In the genomic region with DNA sequence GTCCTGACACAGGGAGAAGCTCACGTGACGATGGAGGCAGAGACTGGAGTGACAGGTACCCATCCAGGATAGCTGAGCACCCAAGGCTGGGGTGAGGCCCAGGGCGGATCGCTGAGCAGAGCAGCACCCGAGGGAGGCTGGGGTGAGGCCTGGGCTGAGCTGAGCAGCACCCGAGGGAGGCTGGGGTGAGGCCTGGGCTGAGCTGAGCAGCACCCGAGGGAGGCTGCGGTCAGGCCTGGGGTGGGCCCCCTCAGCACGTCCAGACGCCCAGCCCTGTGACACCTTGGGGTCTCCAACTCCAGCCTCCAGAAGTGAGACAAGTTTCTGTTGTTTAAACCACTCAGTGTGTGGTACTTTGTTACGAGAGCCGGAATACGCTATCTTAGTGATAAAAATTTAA, we compare ENCODE assay signal across 20 cellular contexts.
DNase-seq lines count a peak whose midpoint lies in the region; ATAC-seq, FAIRE-seq and TF ChIP-seq lines count a peak whose summit lies in the region.
"Had no signal": no experiment of that assay in that cellular context is flagged by ENCODE, and none has a peak within 500 bp of the region (broad histone marks: within the 10 kb centered on the region; RNA-seq: fewer than 3 reads in every experiment).

No MANE protein-coding gene starts in this region.

- TF ChIP-seq RAD21 in A549 (conservative IDR thresholded peaks at IDR 0.05 in 1 of 2, IDR thresholded peaks at IDR 0.05 in 1 of 2): no peak

- H3K4me1 ChIP-seq in A549: peaks cover 49% of the 10 kb centered on the region
- peaks cover 30 to 66% of the 10 kb centered on the region in 2 donors for H3K4me1 ChIP-seq in thoracic aorta (ENCODE audit: control insufficient read depth in 1 of 2, low read depth in 2 of 2)
- H3K4me1 ChIP-seq in pancreas: no peaks in the 10 kb centered on the region

- peaks cover 21% of the 10 kb centered on the region for H3K36me3 Mint-ChIP-seq in mesothelial cell of epicardium

- H3K4me1 Mint-ChIP-seq in mesothelial cell of epicardium: peaks cover 77% of the 10 kb centered on the region
- H3K4me1 Mint-ChIP-seq: CD4-positive, CD25-positive, alpha-beta regulatory T cell had no signal

- H3K4me2 ChIP-seq in A549: peak overlapping the region; percentile 31; the same call in 2 of the 3 replicates
- H3K4me2 ChIP-seq: KMS-11, PC-9 had no signal

- 93% methylated on average over 9 of the region's 13 CpGs for WGBS in A549 (ENCODE audit: missing lambda C conversion rate)
- WGBS in pancreas, 2 donors: 85 to 88% methylated on average over 13 of the region's 13 CpGs

- no peak for FAIRE-seq in A549 (lab: Jason Lieb, UNC)
- FAIRE-seq in bronchial epithelial cell (lab: Jason Lieb, UNC): peak; percentile 28
- FAIRE-seq in pancreas (lab: Jason Lieb, UNC): no peak

- DNase-seq in A549 (ENCODE audit: low read depth in 1 of 2, low spot score in 1 of 2) (no peak), bronchial epithelial cell (ENCODE audit: low read depth) (no peak), mesothelial cell of epicardium (ENCODE audit: low spot score in 2 of 2, unreplicated experiment in 2 of 2) (no peak), thoracic aorta (ENCODE audit: low spot score) (no peak), pancreas (no peak), RWPE1 (ENCODE audit: low spot score) (no peak), NOMO-1 treated with DMSO at 0.1 percent for 48 hours (lab: John Stamatoyannopoulos, UW; ENCODE audit: unreplicated experiment) (no peak)
- DNase-seq: BE2C; CD4-positive, CD25-positive, alpha-beta regulatory T cell; COR-L47; DMS 273 treated with DMSO at 0.1 percent for 48 hours; DND-41; H7; NCI-H1417; NCI-H187; NCI-H2107; NCI-H2227 treated with DMSO at 0.1 percent for 48 hours; NCI-H510A treated with DMSO at 0.1 percent for 48 hours; PC-9 had no signal

- no peaks in the 10 kb centered on the region for H3K27me3 ChIP-seq in bronchial epithelial cell (ENCODE audit: control insufficient read depth, insufficient read depth, low read length)
- H3K27me3 ChIP-seq in thoracic aorta (replicated peaks; ENCODE audit: insufficient read depth): no peaks in the 10 kb centered on the region
- H3K27me3 ChIP-seq in pancreas: no peaks in the 10 kb centered on the region
- H3K27me3 ChIP-seq: BE2C had no signal

- no peak; a peak in 1 of 6 replicates for ATAC-seq in A549
- no peak for ATAC-seq in thoracic aorta (ENCODE audit: insufficient number of reproducible peaks, low FRiP score, low read depth)
- ATAC-seq in pancreas: no peak

- TF ChIP-seq POLR2A in A549 (IDR thresholded peaks at IDR 0.05; ENCODE audit: low read length): no peak

- H3K4me3 ChIP-seq in A549 (no peak overlapping the region), bronchial epithelial cell (ENCODE audit: low read depth, low read length) (no peak overlapping the region), thoracic aorta (no peak overlapping the region), pancreas (no peak overlapping the region)
- H3K4me3 ChIP-seq: PC-9 had no signal

- H3K9me3 Mint-ChIP-seq in mesothelial cell of epicardium: peaks cover 8% of the 10 kb centered on the region
- H3K9me3 Mint-ChIP-seq: CD4-positive, CD25-positive, alpha-beta regulatory T cell had no signal

- peak overlapping the region; percentile 96 for H3K27ac Mint-ChIP-seq in mesothelial cell of epicardium

- no peak for TF ChIP-seq CTCF in A549 (IDR thresholded peaks at IDR 0.05)
- TF ChIP-seq CTCF in bronchial epithelial cell (IDR thresholded peaks at IDR 0.05; ENCODE audit: insufficient read depth, low read length, severe bottlenecking): no peak
- TF ChIP-seq CTCF in mesothelial cell of epicardium (IDR thresholded peaks at IDR 0.05; ENCODE audit: unreplicated experiment): no peak
- no peak for TF ChIP-seq CTCF in thoracic aorta (IDR thresholded peaks at IDR 0.05)
- TF ChIP-seq CTCF in pancreas (IDR thresholded peaks at IDR 0.05): no peak
- no peak for TF ChIP-seq CTCF in RWPE1 (conservative IDR thresholded peaks at IDR 0.05; ENCODE audit: low read depth)

- POLR2A ChIA-PET in A549 (lab: Yijun Ruan, JAX): no interaction called here
- POLR2A ChIA-PET in RWPE1 (lab: Yijun Ruan, JAX; ENCODE audit: low non-redundant PET): no interaction called here

- intact Hi-C loops in pancreas (cut with DNase I): no loop called here

- no peak for TF ChIP-seq EP300 in A549 (IDR thresholded peaks at IDR 0.05)

- peaks cover 6% of the 10 kb centered on the region; the same call in 1 of the 3 replicates for H3K9me3 ChIP-seq in A549
- no peaks in the 10 kb centered on the region for H3K9me3 ChIP-seq in thoracic aorta
- no peaks in the 10 kb centered on the region for H3K9me3 ChIP-seq in pancreas
- H3K9me3 ChIP-seq: BE2C had no signal

- no peaks in the 10 kb centered on the region for H3K27me3 Mint-ChIP-seq in mesothelial cell of epicardium (ENCODE audit: low read depth)
- H3K27me3 Mint-ChIP-seq: CD4-positive, CD25-positive, alpha-beta regulatory T cell had no signal

- H3K36me3 ChIP-seq in bronchial epithelial cell (ENCODE audit: control insufficient read depth, insufficient read depth, low read length) (no peaks in the 10 kb centered on the region), thoracic aorta (no peaks in the 10 kb centered on the region), pancreas (peaks cover 0 to 16% (median 0%) of the 10 kb centered on the region in 3 donors)
- H3K36me3 ChIP-seq: BE2C had no signal

- H3K27ac ChIP-seq in A549 (peak overlapping the region; percentile 76 to 81; a peak in 5 of 6 replicates), thoracic aorta (peak overlapping the region; percentile 84), pancreas (no peak overlapping the region), RWPE1 (no peak overlapping the region)
- H3K27ac ChIP-seq: KMS-11, PC-9 had no signal

- CTCF ChIA-PET in A549 (lab: Yijun Ruan, JAX): interaction anchor here (0.9 to 1.6 kb wide), 2 partner anchors 14 to 23 kb away, joined by 3 read pairs; no protein-coding TSS in a partner anchor
- CTCF ChIA-PET in RWPE1 (lab: Yijun Ruan, JAX): no interaction called here

- H3K4me3 Mint-ChIP-seq in mesothelial cell of epicardium: no peak overlapping the region
- H3K4me3 Mint-ChIP-seq: CD4-positive, CD25-positive, alpha-beta regulatory T cell had no signal

TF ChIP-seq in A549, 52 proteins besides CTCF, POLR2A, EP300 and RAD21:
- no peak for TF ChIP-seq MYC (IDR thresholded peaks at IDR 0.05; ENCODE audit: borderline replicate concordance, low read length)
- no peak for TF ChIP-seq TP53 (CRISPR knock-in tag; IDR thresholded peaks at IDR 0.05)
- TF ChIP-seq FOXS1 (CRISPR knock-in tag; IDR thresholded peaks at IDR 0.05): no peak
- TF ChIP-seq, protein P1, sequence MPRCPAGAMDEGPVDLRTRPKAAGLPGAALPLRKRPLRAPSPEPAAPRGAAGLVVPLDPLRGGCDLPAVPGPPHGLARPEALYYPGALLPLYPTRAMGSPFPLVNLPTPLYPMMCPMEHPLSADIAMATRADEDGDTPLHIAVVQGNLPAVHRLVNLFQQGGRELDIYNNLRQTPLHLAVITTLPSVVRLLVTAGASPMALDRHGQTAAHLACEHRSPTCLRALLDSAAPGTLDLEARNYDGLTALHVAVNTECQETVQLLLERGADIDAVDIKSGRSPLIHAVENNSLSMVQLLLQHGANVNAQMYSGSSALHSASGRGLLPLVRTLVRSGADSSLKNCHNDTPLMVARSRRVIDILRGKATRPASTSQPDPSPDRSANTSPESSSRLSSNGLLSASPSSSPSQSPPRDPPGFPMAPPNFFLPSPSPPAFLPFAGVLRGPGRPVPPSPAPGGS (IDR thresholded peaks at IDR 0.05): no peak
- TF ChIP-seq RCOR1 (IDR thresholded peaks at IDR 0.05; ENCODE audit: low read depth, low read length): no peak
- TF ChIP-seq CHD4 (IDR thresholded peaks at IDR 0.05; ENCODE audit: borderline replicate concordance): no peak
- no peak for TF ChIP-seq MAZ (IDR thresholded peaks at IDR 0.05; ENCODE audit: borderline replicate concordance, low read depth, low read length)
- TF ChIP-seq, protein P2, sequence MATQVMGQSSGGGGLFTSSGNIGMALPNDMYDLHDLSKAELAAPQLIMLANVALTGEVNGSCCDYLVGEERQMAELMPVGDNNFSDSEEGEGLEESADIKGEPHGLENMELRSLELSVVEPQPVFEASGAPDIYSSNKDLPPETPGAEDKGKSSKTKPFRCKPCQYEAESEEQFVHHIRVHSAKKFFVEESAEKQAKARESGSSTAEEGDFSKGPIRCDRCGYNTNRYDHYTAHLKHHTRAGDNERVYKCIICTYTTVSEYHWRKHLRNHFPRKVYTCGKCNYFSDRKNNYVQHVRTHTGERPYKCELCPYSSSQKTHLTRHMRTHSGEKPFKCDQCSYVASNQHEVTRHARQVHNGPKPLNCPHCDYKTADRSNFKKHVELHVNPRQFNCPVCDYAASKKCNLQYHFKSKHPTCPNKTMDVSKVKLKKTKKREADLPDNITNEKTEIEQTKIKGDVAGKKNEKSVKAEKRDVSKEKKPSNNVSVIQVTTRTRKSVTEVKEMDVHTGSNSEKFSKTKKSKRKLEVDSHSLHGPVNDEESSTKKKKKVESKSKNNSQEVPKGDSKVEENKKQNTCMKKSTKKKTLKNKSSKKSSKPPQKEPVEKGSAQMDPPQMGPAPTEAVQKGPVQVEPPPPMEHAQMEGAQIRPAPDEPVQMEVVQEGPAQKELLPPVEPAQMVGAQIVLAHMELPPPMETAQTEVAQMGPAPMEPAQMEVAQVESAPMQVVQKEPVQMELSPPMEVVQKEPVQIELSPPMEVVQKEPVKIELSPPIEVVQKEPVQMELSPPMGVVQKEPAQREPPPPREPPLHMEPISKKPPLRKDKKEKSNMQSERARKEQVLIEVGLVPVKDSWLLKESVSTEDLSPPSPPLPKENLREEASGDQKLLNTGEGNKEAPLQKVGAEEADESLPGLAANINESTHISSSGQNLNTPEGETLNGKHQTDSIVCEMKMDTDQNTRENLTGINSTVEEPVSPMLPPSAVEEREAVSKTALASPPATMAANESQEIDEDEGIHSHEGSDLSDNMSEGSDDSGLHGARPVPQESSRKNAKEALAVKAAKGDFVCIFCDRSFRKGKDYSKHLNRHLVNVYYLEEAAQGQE (IDR thresholded peaks at IDR 0.05): no peak
- no peak for TF ChIP-seq HOXB13 (CRISPR knock-in tag; IDR thresholded peaks at IDR 0.05; ENCODE audit: low read depth)
- TF ChIP-seq ZC3H11A (IDR thresholded peaks at IDR 0.05): no peak
- TF ChIP-seq ZFP36 (IDR thresholded peaks at IDR 0.05; ENCODE audit: borderline replicate concordance, partially characterized antibody): no peak
- TF ChIP-seq HDAC2 (IDR thresholded peaks at IDR 0.05): no peak
- TF ChIP-seq KDM1A (IDR thresholded peaks at IDR 0.05; ENCODE audit: low read depth): no peak
- no peak for TF ChIP-seq FOSB (CRISPR knock-in tag; IDR thresholded peaks at IDR 0.05)
- no peak for TF ChIP-seq CEBPB (IDR thresholded peaks at IDR 0.05)

Comparison
In these comparisons a context has a peak if more than half of its experiments do, and no peak if none do; other contexts are left out.
1. H3K27ac ChIP-seq: peak in A549 (2 of 2) and thoracic aorta (2 of 2); none in pancreas (0 of 4) and RWPE1 (single experiment).